ENCODE assay signal across 9 cellular contexts in genomic region chr1:119631433-119632102, GRCh38. TPM values are rescaled to one million over a fixed set of nuclear protein-coding genes. Genes with fewer than 3 reads are reported as not detected.
A peak's percentile ranks its signal among the peaks of the same experiment; 100 is the strongest.
DNase-seq lines count a peak whose midpoint lies in the region; ATAC-seq, FAIRE-seq and TF ChIP-seq lines count a peak whose summit lies in the region.
"Had no signal": no experiment of that assay in that cellular context is flagged by ENCODE, and none has a peak within 500 bp of the region (broad histone marks: within the 10 kb centered on the region; RNA-seq: fewer than 3 reads in every experiment).

No MANE protein-coding gene starts in this region.

- H3K79me2 ChIP-seq in K562 (ENCODE audit: control insufficient read depth, insufficient read depth, low read length) = no peaks in the 10 kb centered on the region

- H3K9me1 ChIP-seq in K562 (ENCODE audit: control insufficient read depth, insufficient read depth, low read length) = no peaks in the 10 kb centered on the region

- TF ChIP-seq RAD21 in K562 (CRISPR knock-in tag; conservative IDR thresholded peaks at IDR 0.05 in 1 of 2, IDR thresholded peaks at IDR 0.05 in 1 of 2) = no peak

- POLR2A ChIA-PET in K562 (lab: Yijun Ruan, JAX) = interaction anchor here (0.5 to 1.5 kb wide), 2 partner anchors 17 to 733 kb away, joined by 3 to 6 read pairs; partner anchors contain the start of gene ZNF697

- WGBS in K562 (ENCODE audit: insufficient coverage, low coverage, missing lambda C conversion rate) = 66% methylated on average over 23 of the region's 37 CpGs

- H3K9ac ChIP-seq in K562 (ENCODE audit: insufficient read depth in 1 of 2, low read depth in 2 of 2, low read length in 2 of 2) (no peak overlapping the region), skeletal muscle satellite cell (ENCODE audit: low read depth, low read length) (peak overlapping the region; percentile 42)

- H3K4me2 ChIP-seq in K562 (ENCODE audit: insufficient read depth, low read length) (no peak overlapping the region), skeletal muscle satellite cell (ENCODE audit: low read length) (peak overlapping the region; percentile 82)

- TF ChIP-seq POLR2A in K562 (conservative IDR thresholded peaks at IDR 0.05) = no peak

- no peaks in the 10 kb centered on the region for H3K27me3 ChIP-seq in K562 (ENCODE audit: control insufficient read depth in 2 of 2, insufficient read depth in 2 of 2, low read length in 2 of 2)
- H3K27me3 ChIP-seq in skeletal muscle satellite cell (ENCODE audit: control insufficient read depth, insufficient read depth, low read length) = no peaks in the 10 kb centered on the region

- FAIRE-seq in K562 (lab: Jason Lieb, UNC) = no peak
- FAIRE-seq: colon had no signal

- no TSS peak for BruUV-seq in K562 (replicated peaks; lab: Mats Ljungman, UMichigan)

- no peak overlapping the region for H2AFZ ChIP-seq in K562 (ENCODE audit: low read depth, low read length)

- H3K4me1 ChIP-seq in K562 (replicated peaks in 1 of 2; ENCODE audit: control insufficient read depth in 2 of 2, insufficient read depth in 2 of 2, low read length in 2 of 2) = peaks cover 0 to 10% of the 10 kb centered on the region in 2 experiments; a peak in 1 of 5 replicates
- peaks cover 25% of the 10 kb centered on the region for H3K4me1 ChIP-seq in skeletal muscle satellite cell (ENCODE audit: control insufficient read depth, insufficient read depth, low read length)

- ATAC-seq in K562 (peak; percentile 54), HG03439 (IDR thresholded peaks at IDR 0.05; ENCODE audit: unreplicated experiment) (no peak)

- H3K9me3 ChIP-seq in K562 (replicated peaks; ENCODE audit: control insufficient read depth, insufficient read depth, low read depth, low read length) = no peaks in the 10 kb centered on the region
- no peaks in the 10 kb centered on the region for H3K9me3 ChIP-seq in skeletal muscle satellite cell (replicated peaks; ENCODE audit: low read length)

- peaks cover 25% of the 10 kb centered on the region for H4K20me1 ChIP-seq in K562 (replicated peaks; ENCODE audit: control insufficient read depth, insufficient read depth, low read length)

- no peak overlapping the region for H3K27ac ChIP-seq in K562 (ENCODE audit: extremely low read depth, low read depth, low read length)

- intact Hi-C loops in K562 (cut with micrococcal nuclease) = no loop called here

- TF ChIP-seq EP300 in K562 (IDR thresholded peaks at IDR 0.05; ENCODE audit: low read length) = no peak

- no peak for TF ChIP-seq CTCF in K562 (IDR thresholded peaks at IDR 0.05 in 2 of 3, conservative IDR thresholded peaks at IDR 0.05 in 1 of 3; ENCODE audit: insufficient read depth in 2 of 3, low read depth in 1 of 3, low read length in 3 of 3)

- DNase-seq in GDM1 (lab: John Stamatoyannopoulos, UW) = peak; percentile 5
- peak; percentile 54 for DNase-seq in HuH-7.5 (ENCODE audit: low spot score)
- peak in 2 of 4 experiments; percentile 17 to 23 for DNase-seq in K562 (ENCODE audit: extremely low read depth in 1 of 4, low spot score in 3 of 4)
- DNase-seq in hypothalamus (lab: John Stamatoyannopoulos, UW) = peak in 46 of 51 donors; percentile 8 to 78 (median 39)
- no peak for DNase-seq in SK-N-DZ (ENCODE audit: low spot score)
- DNase-seq in activated effector memory CD4-positive, alpha-beta T cell treated with Interleukin-2 at 50 U/mL for 16 hours = no peak

- no peak overlapping the region for H3K4me3 ChIP-seq in K562
- peak overlapping the region; percentile 65 for H3K4me3 ChIP-seq in skeletal muscle satellite cell (ENCODE audit: low read length)

- CTCF ChIA-PET in K562 (lab: Yijun Ruan, JAX; ENCODE audit: low intra/inter-chr PET ratio) = no interaction called here

- H3K36me3 ChIP-seq in K562 (ENCODE audit: control insufficient read depth, insufficient read depth, low read length) = no peaks in the 10 kb centered on the region; the same call in 2 of the 3 replicates
- H3K36me3 ChIP-seq in skeletal muscle satellite cell (ENCODE audit: insufficient read depth, low read length) = no peaks in the 10 kb centered on the region

- in situ Hi-C loops in K562 (cut with MboI) = no loop called here

TF ChIP-seq in K562, 482 proteins besides CTCF, POLR2A, EP300 and RAD21:
- TF ChIP-seq ZBTB33 (CRISPR knock-in tag; IDR thresholded peaks at IDR 0.05) (peak; percentile 93), POLR2G (IDR thresholded peaks at IDR 0.05; ENCODE audit: low read depth, low read length) (peak; percentile 49; the same call in 1 of the 2 replicates), NFIC (IDR thresholded peaks at IDR 0.05) (0 out of 2 replicates have a peak, but pooled peaks have one; percentile 21), BHLHE40 (IDR thresholded peaks at IDR 0.05; ENCODE audit: low read length) (0 out of 2 replicates have a peak, but pooled peaks have one; percentile 45), FOXO4 (CRISPR knock-in tag; IDR thresholded peaks at IDR 0.05) (no peak), CTBP1 (IDR thresholded peaks at IDR 0.05; ENCODE audit: borderline replicate concordance) (no peak)

RNA-seq across cellular contexts. Expression of gene ZNF697, which starts 16.5 kb away (rescaled TPM):
- 5.5 and 7.9 TPM in 2 replicates for total RNA-seq in K562 (2011; cell fraction: chromatin; rRNA removed; ENCODE audit: low replicate concordance)
- total RNA-seq in K562 (2011; cell fraction: nucleolus; rRNA removed) = 4.5 and 5.7 TPM in 2 replicates
- 7.8 and 9.9 TPM in 2 replicates for total RNA-seq in K562 (2011; cell fraction: nucleoplasm; rRNA removed)
- total RNA-seq in K562 (2014; rRNA removed) (9.9 and 10.9 TPM in 2 replicates), K562 (2014; rRNA removed; fragmentation: Illumina TruSeq; extraction: Trizol) (9.0 and 12.4 TPM in 2 replicates), K562 (2015; rRNA removed; fragmentation: Illumina TruSeq; extraction: Trizol) (4.3 and 4.5 TPM in 2 replicates), K562 (2021) (10.6 and 13.6 TPM in 2 replicates)
- polyA plus RNA-seq in K562 (2011; rRNA removed) (3.0 and 5.2 TPM in 2 replicates), K562 (2014; fragmentation: Illumina TruSeq; extraction: Trizol) (8.3 and 9.1 TPM in 2 replicates), K562 (2014; fragmentation: Nextera tagmentation; extraction: Ambion mirVana) (1 to 10 TPM; 2.1 TPM), K562 (2014; rRNA removed) (6.7 and 8.8 TPM in 2 replicates)
- polyA plus RNA-seq in K562 (2011; cell fraction: cytosol; rRNA removed) = 2.7 and 3.4 TPM in 2 replicates
- polyA plus RNA-seq in K562 (2011; cell fraction: nucleus; rRNA removed) = 3.0 and 4.5 TPM in 2 replicates
- 5.3 and 9.9 TPM in 2 replicates for polyA plus RNA-seq in K562 (2012)
- 6.8 and 8.7 TPM in 2 replicates for polyA minus RNA-seq in K562 (2011; rRNA and poly(A)+ RNA removed)
- polyA minus RNA-seq in K562 (2011; cell fraction: cytosol; rRNA and poly(A)+ RNA removed) = 4.3 and 6.0 TPM in 2 replicates
- 5.4 and 6.9 TPM in 2 replicates for polyA minus RNA-seq in K562 (2011; cell fraction: nucleus; rRNA and poly(A)+ RNA removed)
- total RNA-seq in skeletal muscle satellite cell (2012; rRNA removed) = 10.9 and 15.7 TPM in 2 replicates
- 5.4 and 6.7 TPM in 2 replicates for polyA plus RNA-seq in SK-N-DZ (2014; cell fraction: cytosol; rRNA removed)
- 5.3 and 5.4 TPM in 2 replicates for polyA plus RNA-seq in SK-N-DZ (2014; cell fraction: nucleus; rRNA removed)

Comparison
In these comparisons a context has a peak if more than half of its experiments do, and no peak if none do; other contexts are left out.
1. DNase-seq: peak in GDM1 (single experiment), HuH-7.5 (single experiment) and hypothalamus (46 of 51); none in SK-N-DZ (single experiment) and activated effector memory CD4-positive, alpha-beta T cell treated with Interleukin-2 at 50 U/mL for 16 hours (single experiment).